ENCODE assay signal across 8 cellular contexts in genomic region chr1:37596182-37596667, GRCh38.
DNase-seq lines count a peak whose midpoint lies in the region; ATAC-seq and TF ChIP-seq lines count a peak whose summit lies in the region.

No MANE protein-coding gene starts in this region.

- ATAC-seq in GM18909 (IDR thresholded peaks at IDR 0.05; ENCODE audit: poor library complexity, unreplicated experiment) (peak; percentile 15), SK-N-SH treated with all-trans-retinoic acid at 6 μM for 48 hours (peak; percentile 37)

- TF ChIP-seq CTCF in foreskin fibroblast (IDR thresholded peaks at IDR 0.05; ENCODE audit: low read depth, low read length) (no peak), retinal pigment epithelial cell (conservative IDR thresholded peaks at IDR 0.05; ENCODE audit: low read depth, low read length) (no peak)

- DNase-seq in foreskin fibroblast = peak in 1 of 2 donors; percentile 10
- DNase-seq in retinal pigment epithelial cell (ENCODE audit: low read depth) = no peak
- no peak for DNase-seq in pons (ENCODE audit: low spot score)
- no peak for DNase-seq in HPDE6-E6E7 (ENCODE audit: extremely low spot score)
- no peak for DNase-seq in SKM-1 treated with dmso at 0.1 percent for 144 hours (lab: John Stamatoyannopoulos, UW; ENCODE audit: unreplicated experiment)
- DNase-seq in GF-D8 (lab: John Stamatoyannopoulos, UW) = no peak

- peak overlapping the region; percentile 78 to 99 for H3K4me3 ChIP-seq in foreskin fibroblast (ENCODE audit: low read depth in 1 of 2, low read length in 2 of 2)
- peak overlapping the region; percentile 98 for H3K4me3 ChIP-seq in retinal pigment epithelial cell (ENCODE audit: low read length)

TF ChIP-seq in SK-N-SH treated with all-trans-retinoic acid at 6 μM for 48 hours, 23 proteins besides CTCF, POLR2A, EP300 and RAD21:
- TF ChIP-seq PPARA (CRISPR knock-in tag; IDR thresholded peaks at IDR 0.05; ENCODE audit: borderline replicate concordance) (no peak), RARB (CRISPR knock-in tag; IDR thresholded peaks at IDR 0.05) (no peak), ZNF70 (CRISPR knock-in tag; IDR thresholded peaks at IDR 0.05) (no peak), CREB5 (CRISPR knock-in tag; IDR thresholded peaks at IDR 0.05; ENCODE audit: low read depth) (no peak), ZFP30 (CRISPR knock-in tag; IDR thresholded peaks at IDR 0.05) (no peak), ZNF565 (CRISPR knock-in tag; conservative IDR thresholded peaks at IDR 0.05; ENCODE audit: low read depth) (no peak), ZFP3 (CRISPR knock-in tag; IDR thresholded peaks at IDR 0.05) (no peak), ZC3H10 (CRISPR knock-in tag; IDR thresholded peaks at IDR 0.05) (no peak), PATZ1 (CRISPR knock-in tag; IDR thresholded peaks at IDR 0.05; ENCODE audit: borderline replicate concordance) (no peak), ARNTL (CRISPR knock-in tag; IDR thresholded peaks at IDR 0.05; ENCODE audit: borderline replicate concordance, low read depth) (no peak), GLIS3 (CRISPR knock-in tag; IDR thresholded peaks at IDR 0.05) (no peak), CSRNP3 (CRISPR knock-in tag; IDR thresholded peaks at IDR 0.05) (no peak), ISL1 (CRISPR knock-in tag; IDR thresholded peaks at IDR 0.05) (no peak), ESRRG (CRISPR knock-in tag; IDR thresholded peaks at IDR 0.05) (no peak), SNAI2 (CRISPR knock-in tag; IDR thresholded peaks at IDR 0.05) (no peak), POU6F1 (CRISPR knock-in tag; IDR thresholded peaks at IDR 0.05; ENCODE audit: borderline replicate concordance, low read depth) (no peak), TSHZ2 (CRISPR knock-in tag; IDR thresholded peaks at IDR 0.05) (no peak), CSDC2 (CRISPR knock-in tag; IDR thresholded peaks at IDR 0.05) (no peak), TOX (CRISPR knock-in tag; IDR thresholded peaks at IDR 0.05; ENCODE audit: borderline replicate concordance) (no peak), BACH2 (CRISPR knock-in tag; IDR thresholded peaks at IDR 0.05; ENCODE audit: borderline replicate concordance) (no peak)
